In the genomic region with DNA sequence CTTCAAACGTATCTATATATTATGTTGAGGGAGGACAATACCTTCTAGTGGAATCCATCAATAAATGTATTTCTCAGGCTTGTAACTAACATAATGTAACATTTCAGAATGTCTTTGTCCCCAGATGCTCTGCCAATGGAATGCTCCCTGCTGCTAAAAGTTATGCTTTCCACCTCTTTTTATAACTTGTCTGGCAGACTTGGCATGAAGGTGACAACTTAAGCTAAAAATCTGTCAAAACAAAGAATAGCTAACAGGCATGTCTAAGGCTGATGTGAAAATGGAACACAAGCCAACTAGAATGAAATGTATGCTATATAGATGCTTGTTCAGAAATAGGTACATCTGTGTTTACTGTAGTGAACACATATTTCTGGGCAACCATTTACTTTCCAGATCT, we compare ENCODE assay signal across 6 cellular contexts.
"Had no signal": no experiment of that assay in that cellular context is flagged by ENCODE, and none has a peak within 500 bp of the region (broad histone marks: within the 10 kb centered on the region; RNA-seq: fewer than 3 reads in every experiment).

No MANE protein-coding gene starts in this region.

- H2AFZ ChIP-seq: GM23248 had no signal

- DNase-seq: GM23248, GOT3, H9, HCEC 1CT, IMR-90 had no signal

- H3K4me3 Mint-ChIP-seq: H9 had no signal

- H3K4me3 ChIP-seq: GM23248, K562 had no signal

- H3K27ac Mint-ChIP-seq: H9 had no signal

- H3K27ac ChIP-seq: GM23248 had no signal

- H3K4me1 Mint-ChIP-seq: H9 had no signal
